ENCODE assay signal across 1 cellular context in genomic region chr1:101291562-101292035, GRCh38.
A peak's percentile ranks its signal among the peaks of the same experiment; 100 is the strongest.
TF ChIP-seq lines count a peak whose summit lies in the region.

No MANE protein-coding gene starts in this region.

TF ChIP-seq in HepG2, 621 proteins besides CTCF, POLR2A, EP300 and RAD21 (continued from another document and continues in another):
- TF ChIP-seq MNT (IDR thresholded peaks at IDR 0.05) (no peak), HOXD1 (CRISPR knock-in tag; IDR thresholded peaks at IDR 0.05) (no peak), CHCHD3 (CRISPR knock-in tag; IDR thresholded peaks at IDR 0.05) (no peak), REL (CRISPR knock-in tag; conservative IDR thresholded peaks at IDR 0.05) (no peak), FOXK1 (CRISPR knock-in tag; IDR thresholded peaks at IDR 0.05; ENCODE audit: borderline replicate concordance, low read depth) (0 out of 2 replicates have a peak, but pooled peaks have one; percentile 32), RBFOX2 (IDR thresholded peaks at IDR 0.05; ENCODE audit: low read depth, low read length) (no peak), TBX2 (CRISPR knock-in tag; IDR thresholded peaks at IDR 0.05; ENCODE audit: borderline replicate concordance) (peak; percentile 59; the same call in 1 of the 2 replicates), ZNF557 (CRISPR knock-in tag; IDR thresholded peaks at IDR 0.05) (no peak), MTA1 (CRISPR knock-in tag; IDR thresholded peaks at IDR 0.05; ENCODE audit: borderline replicate concordance) (no peak), GATAD2A (CRISPR knock-in tag; IDR thresholded peaks at IDR 0.05) (peak; percentile 94), NAIF1 (CRISPR knock-in tag; IDR thresholded peaks at IDR 0.05; ENCODE audit: borderline replicate concordance) (no peak), CENPX (CRISPR knock-in tag; IDR thresholded peaks at IDR 0.05) (no peak), IKZF5 (CRISPR knock-in tag; IDR thresholded peaks at IDR 0.05) (0 out of 2 replicates have a peak, but pooled peaks have one; percentile 45), EEA1 (CRISPR knock-in tag; IDR thresholded peaks at IDR 0.05; ENCODE audit: borderline replicate concordance) (no peak), TCF12 (IDR thresholded peaks at IDR 0.05) (no peak), TCF12 (CRISPR knock-in tag; IDR thresholded peaks at IDR 0.05) (no peak), FOSL1 (CRISPR knock-in tag; IDR thresholded peaks at IDR 0.05; ENCODE audit: borderline replicate concordance) (no peak), FOXP1 (IDR thresholded peaks at IDR 0.05) (no peak), FOXP1 (CRISPR knock-in tag; IDR thresholded peaks at IDR 0.05) (peak; percentile 69), HNRNPK (IDR thresholded peaks at IDR 0.05; ENCODE audit: low read depth, low read length, poor library complexity, severe bottlenecking) (no peak), CERS6 (CRISPR knock-in tag; IDR thresholded peaks at IDR 0.05) (no peak), TFE3 (CRISPR knock-in tag; IDR thresholded peaks at IDR 0.05) (peak; percentile 80; the same call in 1 of the 2 replicates), ZNF570 (CRISPR knock-in tag; IDR thresholded peaks at IDR 0.05; ENCODE audit: borderline replicate concordance) (no peak), PAXIP1 (CRISPR knock-in tag; conservative IDR thresholded peaks at IDR 0.05) (peak; percentile 60), ZNF335 (CRISPR knock-in tag; IDR thresholded peaks at IDR 0.05) (0 out of 2 replicates have a peak, but pooled peaks have one; percentile 63), IKZF4 (CRISPR knock-in tag; IDR thresholded peaks at IDR 0.05; ENCODE audit: borderline replicate concordance, low read depth, not compliant biosample characterization) (peak; percentile 54), ZNF205 (CRISPR knock-in tag; IDR thresholded peaks at IDR 0.05) (peak; percentile 86; the same call in 1 of the 2 replicates), SNRNP70 (IDR thresholded peaks at IDR 0.05; ENCODE audit: low read depth, low read length) (no peak), CEBPG (CRISPR knock-in tag; IDR thresholded peaks at IDR 0.05) (peak; percentile 98), DBP (CRISPR knock-in tag; IDR thresholded peaks at IDR 0.05; ENCODE audit: not compliant biosample characterization) (no peak), TCF7 (IDR thresholded peaks at IDR 0.05; ENCODE audit: low read depth) (no peak), ZC3H13 (CRISPR knock-in tag; IDR thresholded peaks at IDR 0.05) (no peak), ZXDC (CRISPR knock-in tag; IDR thresholded peaks at IDR 0.05) (no peak), FOXA1 (IDR thresholded peaks at IDR 0.05) (no peak), FOXA1 (CRISPR knock-in tag; IDR thresholded peaks at IDR 0.05) (0 out of 2 replicates have a peak, but pooled peaks have one; percentile 17), ZNF496 (CRISPR knock-in tag; IDR thresholded peaks at IDR 0.05; ENCODE audit: insufficient replicate concordance) (no peak), ZNF362 (CRISPR knock-in tag; IDR thresholded peaks at IDR 0.05; ENCODE audit: borderline replicate concordance) (no peak), ATF2 (CRISPR knock-in tag; IDR thresholded peaks at IDR 0.05) (peak; percentile 37; the same call in 1 of the 2 replicates), SIX4 (CRISPR knock-in tag; IDR thresholded peaks at IDR 0.05) (peak; percentile 96), ZNF225 (CRISPR knock-in tag; IDR thresholded peaks at IDR 0.05) (no peak), SAP130 (CRISPR knock-in tag; IDR thresholded peaks at IDR 0.05; ENCODE audit: low read depth) (peak; percentile 70), MLX (CRISPR knock-in tag; IDR thresholded peaks at IDR 0.05) (peak; percentile 54; the same call in 1 of the 2 replicates), ZNF569 (CRISPR knock-in tag; IDR thresholded peaks at IDR 0.05; ENCODE audit: borderline replicate concordance) (no peak), ZNF264 (CRISPR knock-in tag; IDR thresholded peaks at IDR 0.05) (no peak), ZFP62 (CRISPR knock-in tag; IDR thresholded peaks at IDR 0.05) (no peak), MAX (IDR thresholded peaks at IDR 0.05) (peak; percentile 81), ZBTB39 (CRISPR knock-in tag; IDR thresholded peaks at IDR 0.05) (no peak), HNF4A (CRISPR knock-in tag; IDR thresholded peaks at IDR 0.05) (peak; percentile 43)
